ENCODE assay signal across 18 cellular contexts in the genomic region with DNA sequence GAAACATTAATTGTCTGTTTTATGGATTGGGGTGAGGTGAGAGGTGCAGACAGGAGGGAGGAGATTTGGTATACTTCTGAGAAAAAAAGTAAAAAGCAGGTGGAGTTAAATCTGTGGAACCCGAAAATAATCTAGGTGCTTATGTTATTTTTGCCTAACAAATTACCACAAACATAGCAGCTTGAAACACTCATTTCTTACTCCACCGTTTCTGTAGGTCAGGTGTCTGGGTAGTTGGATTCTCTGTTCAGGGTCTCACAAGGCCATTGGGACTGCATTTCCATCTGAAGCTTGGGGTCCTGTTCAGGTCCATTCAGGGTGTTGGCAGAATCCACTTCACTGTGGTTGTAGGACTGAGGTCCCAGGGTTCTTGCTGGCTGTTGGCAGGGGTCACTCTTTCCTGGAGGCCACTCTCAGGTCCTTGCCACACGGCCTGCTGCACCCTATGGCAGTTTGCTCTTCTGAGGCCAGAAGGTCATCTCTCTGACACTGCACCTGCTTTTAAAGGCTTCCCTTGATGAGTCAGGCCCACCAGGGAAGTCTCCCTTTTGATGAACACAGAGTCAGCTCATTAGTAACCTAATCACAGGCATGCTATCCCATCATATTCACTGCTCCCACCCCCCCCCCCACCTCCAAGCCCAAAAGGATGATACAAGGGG.
DNase-seq lines count a peak whose midpoint lies in the region; ATAC-seq and TF ChIP-seq lines count a peak whose summit lies in the region.
"Had no signal": no experiment of that assay in that cellular context is flagged by ENCODE, and none has a peak within 500 bp of the region (broad histone marks: within the 10 kb centered on the region; RNA-seq: fewer than 3 reads in every experiment).

No MANE protein-coding gene starts in this region.

- H3K27me3 ChIP-seq in HCT116 (ENCODE audit: insufficient read depth, low read length) (no peaks in the 10 kb centered on the region), foreskin keratinocyte (no peaks in the 10 kb centered on the region)
- H3K27me3 ChIP-seq: uterus had no signal

- H3K27me3 Mint-ChIP-seq in activated naive CD4-positive, alpha-beta T cell treated with anti-CD3 and anti-CD28 coated beads, Interleukin-2, amount 10 ng/mL, durations not matched to agents 7 days and 5 days, result peaks cover 10% of the 10 kb centered on the region
- H3K27me3 Mint-ChIP-seq: stimulated activated naive CD8-positive, alpha-beta T cell treated with anti-CD3 and anti-CD28 coated beads, Interleukin-15, Interleukin-2, amounts not matched to agents 100 ng/mL and 50 ng/mL, for 24 hours had no signal

- no peak overlapping the region for H3K4me2 ChIP-seq in HCT116 (ENCODE audit: low read length)

- H3K79me2 ChIP-seq in HCT116 (ENCODE audit: insufficient read depth, low read length), result peaks cover 94% of the 10 kb centered on the region

- H3K4me1 ChIP-seq in HCT116 (ENCODE audit: control insufficient read depth in 1 of 2, insufficient read depth in 2 of 2, low read length in 2 of 2), result peaks cover 0 to 14% of the 10 kb centered on the region in 2 experiments; a peak in 2 of 4 replicates
- peaks cover 7% of the 10 kb centered on the region for H3K4me1 ChIP-seq in foreskin keratinocyte
- H3K4me1 ChIP-seq: uterus had no signal

- RAD21 ChIA-PET in HCT116 (lab: Charles Lee; ENCODE audit: low non-redundant PET in 1 of 2, low total read pairs in 2 of 2, uncharacterized antibody in 2 of 2, unreplicated experiment in 2 of 2), result no interaction called here

- H3K9me3 ChIP-seq in HCT116 (ENCODE audit: control insufficient read depth in 1 of 2, insufficient read depth in 1 of 2, low read depth in 1 of 2, low read length in 2 of 2), result no peaks in the 10 kb centered on the region
- H3K9me3 ChIP-seq: uterus had no signal

- no peaks in the 10 kb centered on the region for H3K36me3 Mint-ChIP-seq in activated naive CD4-positive, alpha-beta T cell treated with anti-CD3 and anti-CD28 coated beads, Interleukin-2, amount 10 ng/mL, durations not matched to agents 7 days and 5 days
- H3K36me3 Mint-ChIP-seq: activated CD4-positive, alpha-beta memory T cell treated with anti-CD3 and anti-CD28 coated beads for 36 hours had no signal

- no peak overlapping the region for H3K4me3 ChIP-seq in HCT116 (replicated peaks in 1 of 2; ENCODE audit: low read depth in 1 of 2, low read length in 2 of 2)
- H3K4me3 ChIP-seq: GM23248, SK-N-MC, uterus had no signal

- H3K9me3 Mint-ChIP-seq in activated naive CD4-positive, alpha-beta T cell treated with anti-CD3 and anti-CD28 coated beads, Interleukin-2, amount 10 ng/mL, durations not matched to agents 7 days and 5 days, result no peaks in the 10 kb centered on the region
- H3K9me3 Mint-ChIP-seq: activated CD4-positive, alpha-beta memory T cell treated with anti-CD3 and anti-CD28 coated beads for 36 hours; activated T-cell treated with anti-CD3 and anti-CD28 coated beads, Interleukin-2, amount 50 U/mL, for 72 hours; stimulated activated naive CD8-positive, alpha-beta T cell treated with anti-CD3 and anti-CD28 coated beads, Interleukin-15, Interleukin-2, amounts not matched to agents 100 ng/mL and 50 ng/mL, for 24 hours had no signal

- TF ChIP-seq CTCF in HCT116 (IDR thresholded peaks at IDR 0.05 in 2 of 3, conservative IDR thresholded peaks at IDR 0.05 in 1 of 3; ENCODE audit: borderline replicate concordance in 1 of 3, insufficient read depth in 1 of 3, low read depth in 2 of 3, low read length in 2 of 3) (no peak), foreskin keratinocyte (conservative IDR thresholded peaks at IDR 0.05) (no peak)

- POLR2A ChIA-PET in HCT116 (lab: Charles Lee), result no interaction called here

- BruUV-seq in HCT116 (replicated peaks; lab: Mats Ljungman, UMichigan), result no TSS peak

- no peak for TF ChIP-seq RAD21 in HCT116 (IDR thresholded peaks at IDR 0.05; ENCODE audit: low read depth)

- H3K27ac ChIP-seq in HCT116 (ENCODE audit: low read depth, low read length), result no peak overlapping the region
- no peak overlapping the region for H3K27ac ChIP-seq in foreskin keratinocyte
- H3K27ac ChIP-seq: GM23248, SK-N-MC, uterus had no signal

- CTCF ChIA-PET in HCT116 (lab: Charles Lee), result no interaction called here
- CTCF ChIA-PET in activated naive CD4-positive, alpha-beta T cell treated with anti-CD3 and anti-CD28 coated beads, Interleukin-2, amount 10 ng/mL, durations not matched to agents 7 days and 5 days (lab: Charles Lee), result no interaction called here

- H3K27ac Mint-ChIP-seq in activated naive CD4-positive, alpha-beta T cell treated with anti-CD3 and anti-CD28 coated beads, Interleukin-2, amount 10 ng/mL, durations not matched to agents 7 days and 5 days, result no peak overlapping the region
- H3K27ac Mint-ChIP-seq: activated CD4-positive, alpha-beta memory T cell treated with anti-CD3 and anti-CD28 coated beads for 36 hours; activated T-cell treated with anti-CD3 and anti-CD28 coated beads, Interleukin-2, amount 50 U/mL, for 72 hours; stimulated activated naive CD8-positive, alpha-beta T cell treated with anti-CD3 and anti-CD28 coated beads, Interleukin-15, Interleukin-2, amounts not matched to agents 100 ng/mL and 50 ng/mL, for 24 hours had no signal

- intact Hi-C loops in HCT116 (cut with micrococcal nuclease), result no loop called here

- H2AFZ ChIP-seq in HCT116 (ENCODE audit: low read depth, low read length, poor library complexity, severe bottlenecking), result no peak overlapping the region
- H2AFZ ChIP-seq: GM23248 had no signal

- H4K20me1 ChIP-seq in HCT116 (ENCODE audit: insufficient read depth), result peaks cover 3% of the 10 kb centered on the region; the same call in 1 of the 2 replicates

- H3K36me3 ChIP-seq in HCT116 (ENCODE audit: control insufficient read depth in 1 of 2, insufficient read depth in 2 of 2, low read length in 2 of 2), result no peaks in the 10 kb centered on the region
- H3K36me3 ChIP-seq: uterus had no signal

- peak; percentile 60 for ATAC-seq in GM18511 (IDR thresholded peaks at IDR 0.05; ENCODE audit: unreplicated experiment)
- 0 out of 2 replicates have a peak, but pooled peaks have one; percentile 17 for ATAC-seq in HCT116
- peak; percentile 53 for ATAC-seq in HG03280 (IDR thresholded peaks at IDR 0.05; ENCODE audit: unreplicated experiment)
- peak; percentile 40 for ATAC-seq in foreskin keratinocyte
- no peak for ATAC-seq in GM21737 (IDR thresholded peaks at IDR 0.05; ENCODE audit: unreplicated experiment)
- ATAC-seq: activated T-cell treated with anti-CD3 and anti-CD28 coated beads, Interleukin-2, amount 50 U/mL, for 72 hours; left ventricle myocardium superior had no signal

- peaks cover 18% of the 10 kb centered on the region for H3K4me1 Mint-ChIP-seq in activated naive CD4-positive, alpha-beta T cell treated with anti-CD3 and anti-CD28 coated beads, Interleukin-2, amount 10 ng/mL, durations not matched to agents 7 days and 5 days

- TF ChIP-seq POLR2A in HCT116 (IDR thresholded peaks at IDR 0.05; ENCODE audit: borderline replicate concordance, extremely low read depth, insufficient read depth, insufficient read length), result no peak

- H3K9me2 ChIP-seq in HCT116 (ENCODE audit: insufficient read depth), result no peaks in the 10 kb centered on the region

- DNase-seq in HCT116 (ENCODE audit: low read depth, low spot score) (no peak), foreskin keratinocyte (no peak), NCI-H2196 (lab: John Stamatoyannopoulos, UW; ENCODE audit: unreplicated experiment) (no peak), NCI-H748 (lab: John Stamatoyannopoulos, UW; ENCODE audit: unreplicated experiment) (no peak)
- no peak for DNase-seq in activated naive CD4-positive, alpha-beta T cell treated with anti-CD3 and anti-CD28 coated beads, Interleukin-2, amount 10 ng/mL, durations not matched to agents 7 days and 5 days
- DNase-seq: activated CD4-positive, alpha-beta memory T cell treated with anti-CD3 and anti-CD28 coated beads for 36 hours; activated T-cell treated with anti-CD3 and anti-CD28 coated beads, Interleukin-2, amount 50 U/mL, for 72 hours; amniotic stem cell; GM23248; left ventricle myocardium superior; NCI-H1694; OCI-M1; uterus had no signal

- H3K4me3 Mint-ChIP-seq in activated naive CD4-positive, alpha-beta T cell treated with anti-CD3 and anti-CD28 coated beads, Interleukin-2, amount 10 ng/mL, durations not matched to agents 7 days and 5 days, result no peak overlapping the region
- H3K4me3 Mint-ChIP-seq: activated CD4-positive, alpha-beta memory T cell treated with anti-CD3 and anti-CD28 coated beads for 36 hours; activated T-cell treated with anti-CD3 and anti-CD28 coated beads, Interleukin-2, amount 50 U/mL, for 72 hours; stimulated activated naive CD8-positive, alpha-beta T cell treated with anti-CD3 and anti-CD28 coated beads, Interleukin-15, Interleukin-2, amounts not matched to agents 100 ng/mL and 50 ng/mL, for 24 hours had no signal

- no peak overlapping the region for H3K9ac ChIP-seq in HCT116 (ENCODE audit: low read length)
- H3K9ac ChIP-seq: GM23248 had no signal

TF ChIP-seq in HCT116, 20 proteins besides CTCF, POLR2A, EP300 and RAD21 (continues in another document):
- TF ChIP-seq EZH2 (IDR thresholded peaks at IDR 0.05), result no peak
- TF ChIP-seq CEBPB (IDR thresholded peaks at IDR 0.05; ENCODE audit: low read depth), result no peak
- TF ChIP-seq CBX3 (IDR thresholded peaks at IDR 0.05; ENCODE audit: low read depth), result no peak
- no peak for TF ChIP-seq ZNF274 (IDR thresholded peaks at IDR 0.05; ENCODE audit: low read depth, low read length)
- TF ChIP-seq FOSL1 (IDR thresholded peaks at IDR 0.05; ENCODE audit: low read depth), result no peak
- TF ChIP-seq EGR1 (IDR thresholded peaks at IDR 0.05; ENCODE audit: low read depth), result no peak
- TF ChIP-seq ZFX (IDR thresholded peaks at IDR 0.05), result no peak
- no peak for TF ChIP-seq POLR2AphosphoS5 (IDR thresholded peaks at IDR 0.05; ENCODE audit: low read depth, low read length)
- no peak for TF ChIP-seq SIN3A (IDR thresholded peaks at IDR 0.05; ENCODE audit: low read depth)
